9 cellular contexts compared by ENCODE assay signal in the genomic region with DNA sequence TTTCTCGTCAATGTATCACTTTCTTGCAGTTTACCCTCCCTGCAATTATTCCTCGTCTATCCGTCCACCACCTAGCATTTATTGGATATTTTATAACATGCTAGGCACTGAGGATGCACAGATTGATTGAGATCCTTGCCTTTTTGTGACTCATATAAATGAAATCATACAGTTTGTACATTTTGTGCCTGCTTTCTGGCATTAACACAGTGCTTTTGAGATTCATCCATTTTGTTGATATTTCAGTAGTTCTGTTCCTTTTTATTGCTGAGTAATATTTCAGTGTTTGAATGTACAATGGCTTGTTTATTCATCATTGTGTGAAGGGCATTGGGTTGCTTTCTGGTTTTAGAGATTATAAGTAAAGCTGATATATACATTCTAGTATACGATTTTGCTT. TPM values are rescaled to one million over a fixed set of nuclear protein-coding genes. Genes with fewer than 3 reads are reported as not detected.
A peak's percentile ranks its signal among the peaks of the same experiment; 100 is the strongest.
DNase-seq lines count a peak whose midpoint lies in the region; ATAC-seq and TF ChIP-seq lines count a peak whose summit lies in the region.
"Had no signal": no experiment of that assay in that cellular context is flagged by ENCODE, and none has a peak within 500 bp of the region (broad histone marks: within the 10 kb centered on the region; RNA-seq: fewer than 3 reads in every experiment).

No MANE protein-coding gene starts in this region.

- intact Hi-C loops in HCT116 (cut with micrococcal nuclease), result loop anchor here (5.0 to 10.0 kb wide), 2 partner anchors 127 to 420 kb away; no protein-coding TSS in a partner anchor
- intact Hi-C loops in activated CD4-positive, alpha-beta memory T cell treated with anti-CD3 and anti-CD28 coated beads for 36 hours (cut with micrococcal nuclease), result loop anchor here (1.0 to 10.0 kb wide), 7 partner anchors 125 to 1260 kb away; partner anchors contain the start of genes RBPJ and SMIM20

- H3K9me3 Mint-ChIP-seq in activated CD4-positive, alpha-beta memory T cell treated with anti-CD3 and anti-CD28 coated beads for 36 hours, result no peaks in the 10 kb centered on the region
- H3K9me3 Mint-ChIP-seq in glutamatergic neuron (ENCODE audit: unreplicated experiment), result peaks cover 8% of the 10 kb centered on the region

- RAD21 ChIA-PET in HCT116 (lab: Charles Lee; ENCODE audit: low non-redundant PET in 1 of 2, low total read pairs in 2 of 2, uncharacterized antibody in 2 of 2, unreplicated experiment in 2 of 2), result interaction anchor here in 1 of 2 experiments (1.4 kb wide), 1 partner anchor 16 kb away, joined by 3 read pairs; no protein-coding TSS in a partner anchor

- H3K27me3 ChIP-seq in HCT116 (ENCODE audit: insufficient read depth, low read length), result no peaks in the 10 kb centered on the region
- H3K27me3 ChIP-seq in smooth muscle cell (ENCODE audit: low read depth), result no peaks in the 10 kb centered on the region

- no peaks in the 10 kb centered on the region for H3F3A ChIP-seq in smooth muscle cell (ENCODE audit: low read depth)

- H3K4me3 Mint-ChIP-seq in activated CD4-positive, alpha-beta memory T cell treated with anti-CD3 and anti-CD28 coated beads for 36 hours, result peak overlapping the region; percentile 97
- H3K4me3 Mint-ChIP-seq in glutamatergic neuron (ENCODE audit: unreplicated experiment), result peak overlapping the region; percentile 97

- no peaks in the 10 kb centered on the region for H3K27me3 Mint-ChIP-seq in activated CD4-positive, alpha-beta memory T cell treated with anti-CD3 and anti-CD28 coated beads for 36 hours
- H3K27me3 Mint-ChIP-seq in glutamatergic neuron (ENCODE audit: unreplicated experiment), result peaks cover 5% of the 10 kb centered on the region

- peak overlapping the region; percentile 71 to 77 for H3K4me3 ChIP-seq in HCT116 (replicated peaks in 1 of 2; ENCODE audit: low read depth in 1 of 2, low read length in 2 of 2)
- H3K4me3 ChIP-seq in smooth muscle cell, result peak overlapping the region; percentile 93

- H4K20me1 ChIP-seq in HCT116 (ENCODE audit: insufficient read depth) (no peaks in the 10 kb centered on the region), smooth muscle cell (ENCODE audit: low read depth) (no peaks in the 10 kb centered on the region)

- TF ChIP-seq CTCF in HCT116 (IDR thresholded peaks at IDR 0.05 in 2 of 3, conservative IDR thresholded peaks at IDR 0.05 in 1 of 3; ENCODE audit: borderline replicate concordance in 1 of 3, insufficient read depth in 1 of 3, low read depth in 2 of 3, low read length in 2 of 3) (no peak), glutamatergic neuron (IDR thresholded peaks at IDR 0.05; ENCODE audit: partially characterized antibody, unreplicated experiment) (no peak), smooth muscle cell (IDR thresholded peaks at IDR 0.05; ENCODE audit: borderline replicate concordance, insufficient read depth, poor library complexity, severe bottlenecking) (no peak)

- no peaks in the 10 kb centered on the region for H3K9me2 ChIP-seq in HCT116 (ENCODE audit: insufficient read depth)

- H3K9ac ChIP-seq in HCT116 (ENCODE audit: low read length), result peak overlapping the region; percentile 66
- H3K9ac ChIP-seq in smooth muscle cell (ENCODE audit: low read depth), result peak overlapping the region; percentile 82

- POLR2A ChIA-PET in HCT116 (lab: Charles Lee), result interaction anchor here (1.5 to 3.1 kb wide), 3 partner anchors 10 to 15 kb away, joined by 4 to 39 read pairs (median 8); no protein-coding TSS in a partner anchor
- POLR2A ChIA-PET in activated CD4-positive, alpha-beta memory T cell treated with anti-CD3 and anti-CD28 coated beads for 36 hours (lab: Charles Lee), result interaction anchor here (0.7 to 2.3 kb wide), 6 partner anchors 16 to 277 kb away, joined by 3 to 10 read pairs (median 5); partner anchors contain the start of gene RBPJ

- peak overlapping the region; percentile 93 for H3K27ac Mint-ChIP-seq in activated CD4-positive, alpha-beta memory T cell treated with anti-CD3 and anti-CD28 coated beads for 36 hours
- peak overlapping the region; percentile 69 for H3K27ac Mint-ChIP-seq in glutamatergic neuron (ENCODE audit: unreplicated experiment)

- H3K27ac ChIP-seq in HCT116 (ENCODE audit: low read depth, low read length), result peak overlapping the region; percentile 77
- peak overlapping the region; percentile 76 for H3K27ac ChIP-seq in smooth muscle cell (ENCODE audit: low read depth)

- ATAC-seq in HCT116 (no peak), HG03520 (IDR thresholded peaks at IDR 0.05; ENCODE audit: unreplicated experiment) (no peak), HG03432 (IDR thresholded peaks at IDR 0.05; ENCODE audit: unreplicated experiment) (no peak), HG02798 (IDR thresholded peaks at IDR 0.05; ENCODE audit: poor library complexity, unreplicated experiment) (no peak)

- no TSS peak for BruUV-seq in HCT116 (replicated peaks; lab: Mats Ljungman, UMichigan)

- TF ChIP-seq POLR2A in HCT116 (IDR thresholded peaks at IDR 0.05; ENCODE audit: borderline replicate concordance, extremely low read depth, insufficient read depth, insufficient read length), result no peak

- CTCF ChIA-PET in HCT116 (lab: Charles Lee), result interaction anchor here (1.0 kb wide), 1 partner anchor 14 kb away, joined by 3 read pairs; no protein-coding TSS in a partner anchor
- CTCF ChIA-PET in activated CD4-positive, alpha-beta memory T cell treated with anti-CD3 and anti-CD28 coated beads for 36 hours (lab: Charles Lee), result interaction anchor here (0.8 kb wide), 1 partner anchor 266 kb away, joined by 3 read pairs; no protein-coding TSS in a partner anchor

- TF ChIP-seq RAD21 in HCT116 (IDR thresholded peaks at IDR 0.05; ENCODE audit: low read depth), result no peak

- H3K36me3 Mint-ChIP-seq in activated CD4-positive, alpha-beta memory T cell treated with anti-CD3 and anti-CD28 coated beads for 36 hours, result no peaks in the 10 kb centered on the region
- H3K36me3 Mint-ChIP-seq in glutamatergic neuron (ENCODE audit: unreplicated experiment), result no peaks in the 10 kb centered on the region

- H3K79me2 ChIP-seq in HCT116 (ENCODE audit: insufficient read depth, low read length) (peaks cover 53% of the 10 kb centered on the region), smooth muscle cell (ENCODE audit: low read depth) (peaks cover 54% of the 10 kb centered on the region)

- no peak for DNase-seq in HCT116 (ENCODE audit: low read depth, low spot score)
- no peak for DNase-seq in activated CD4-positive, alpha-beta memory T cell treated with anti-CD3 and anti-CD28 coated beads for 36 hours
- DNase-seq in glutamatergic neuron, result no peak
- DNase-seq in smooth muscle cell (lab: John Stamatoyannopoulos, UW; ENCODE audit: unreplicated experiment), result no peak
- no peak for DNase-seq in cerebellum (ENCODE audit: low spot score)
- DNase-seq: activated CD4-positive, alpha-beta T cell treated with anti-CD3 and anti-CD28 coated beads for 48 hours had no signal

- H3K4me1 ChIP-seq in HCT116 (ENCODE audit: control insufficient read depth in 1 of 2, insufficient read depth in 2 of 2, low read length in 2 of 2), result peaks cover 17 to 48% of the 10 kb centered on the region in 2 experiments
- peaks cover 12% of the 10 kb centered on the region for H3K4me1 ChIP-seq in smooth muscle cell (ENCODE audit: low read depth)

- WGBS in smooth muscle cell (ENCODE audit: low lambda C conversion rate), result 35% methylated on average over 4 of the region's 4 CpGs

- H3K36me3 ChIP-seq in HCT116 (ENCODE audit: control insufficient read depth in 1 of 2, insufficient read depth in 2 of 2, low read length in 2 of 2) (no peaks in the 10 kb centered on the region), smooth muscle cell (ENCODE audit: low read depth) (no peaks in the 10 kb centered on the region)

- H3K4me2 ChIP-seq in HCT116 (ENCODE audit: low read length), result peak overlapping the region; percentile 91
- H3K4me2 ChIP-seq in smooth muscle cell, result peak overlapping the region; percentile 97

- peaks cover 20% of the 10 kb centered on the region for H3K4me1 Mint-ChIP-seq in activated CD4-positive, alpha-beta memory T cell treated with anti-CD3 and anti-CD28 coated beads for 36 hours (ENCODE audit: low read depth)
- H3K4me1 Mint-ChIP-seq in glutamatergic neuron (ENCODE audit: low read depth, unreplicated experiment), result peaks cover 13% of the 10 kb centered on the region

- H2AFZ ChIP-seq in HCT116 (ENCODE audit: low read depth, low read length, poor library complexity, severe bottlenecking) (no peak overlapping the region), smooth muscle cell (ENCODE audit: low read depth) (peak overlapping the region; percentile 91)

- H3K9me3 ChIP-seq in HCT116 (ENCODE audit: control insufficient read depth in 1 of 2, insufficient read depth in 1 of 2, low read depth in 1 of 2, low read length in 2 of 2) (no peaks in the 10 kb centered on the region), smooth muscle cell (replicated peaks; ENCODE audit: low read depth) (no peaks in the 10 kb centered on the region)

TF ChIP-seq in HCT116, 20 proteins besides CTCF, POLR2A, EP300 and RAD21 (continues in another document):
- TF ChIP-seq EGR1 (IDR thresholded peaks at IDR 0.05; ENCODE audit: low read depth) (no peak), EZH2phosphoT487 (IDR thresholded peaks at IDR 0.05; ENCODE audit: borderline replicate concordance) (no peak), YY1 (IDR thresholded peaks at IDR 0.05; ENCODE audit: extremely low read depth, insufficient replicate concordance, low read depth, low read length) (no peak), TCF7L2 (IDR thresholded peaks at IDR 0.05; ENCODE audit: borderline replicate concordance, extremely low read depth, insufficient read depth, insufficient read length) (no peak)

RNA-seq across cellular contexts. Expression of gene TBC1D19, which starts 0.8 kb away (rescaled TPM):
- total RNA-seq in HCT116 (2021; ENCODE audit: unreplicated experiment) (25.4 TPM), glutamatergic neuron (ENCODE audit: unreplicated experiment) (21.2 TPM), smooth muscle cell (33.8 and 47.8 TPM in 2 replicates), cerebellum (61.4 TPM)
- 2.4 and 3.1 TPM in 2 replicates for polyA plus RNA-seq in HCT116 (2012)
- total RNA-seq in activated CD4-positive, alpha-beta memory T cell treated with anti-CD3 and anti-CD28 coated beads for 36 hours, result 1 to 10 TPM; 4.3 to 5.0 TPM
- polyA plus RNA-seq in smooth muscle cell, result 15.6 and 19.2 TPM in 2 replicates
